Comparison of ENCODE assay signal across 9 cellular contexts in the genomic region with DNA sequence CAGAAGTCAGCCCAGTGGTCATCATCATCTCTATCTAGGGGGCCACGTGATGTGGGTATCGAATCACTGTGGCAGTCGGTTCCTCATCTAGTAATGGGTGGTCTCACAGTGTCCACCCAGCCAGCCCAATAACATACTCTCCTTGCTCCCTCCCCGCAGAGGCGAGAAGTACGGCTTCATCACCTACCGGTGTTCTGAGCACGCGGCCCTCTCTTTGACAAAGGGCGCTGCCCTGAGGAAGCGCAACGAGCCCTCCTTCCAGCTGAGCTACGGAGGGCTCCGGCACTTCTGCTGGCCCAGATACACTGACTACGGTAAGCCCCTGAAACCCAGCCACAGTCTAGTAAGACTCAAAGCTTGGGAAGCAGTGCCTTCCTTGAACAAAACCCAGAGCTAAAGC.
"Had no signal": no experiment of that assay in that cellular context is flagged by ENCODE, and none has a peak within 500 bp of the region (broad histone marks: within the 10 kb centered on the region; RNA-seq: fewer than 3 reads in every experiment).

No MANE protein-coding gene starts in this region.

- H3K4me1 ChIP-seq: HAP-1 had no signal

- H3K9me3 Mint-ChIP-seq: GM23338, H9, HFFc6 had no signal

- H2AFZ ChIP-seq: GM23248, GM23338 had no signal

- H3K4me3 ChIP-seq: GM23248, GM23338, HAP-1 had no signal

- H3K4me3 Mint-ChIP-seq: GM23338, H9, HFFc6 had no signal

- H3K9ac ChIP-seq: GM23248 had no signal

- ATAC-seq: GM23338, HCT116 had no signal

- DNase-seq: GM23248, GOT3, H7, H9, HCEC 1CT, HFFc6 had no signal

- H3K9me3 ChIP-seq: HAP-1 had no signal

- H3K4me2 ChIP-seq: GM23338 had no signal

- H3K27ac Mint-ChIP-seq: GM23338, HFFc6 had no signal

- H3K27ac ChIP-seq: GM23248 had no signal
